ENCODE assay signal across 26 cellular contexts in the genomic region with DNA sequence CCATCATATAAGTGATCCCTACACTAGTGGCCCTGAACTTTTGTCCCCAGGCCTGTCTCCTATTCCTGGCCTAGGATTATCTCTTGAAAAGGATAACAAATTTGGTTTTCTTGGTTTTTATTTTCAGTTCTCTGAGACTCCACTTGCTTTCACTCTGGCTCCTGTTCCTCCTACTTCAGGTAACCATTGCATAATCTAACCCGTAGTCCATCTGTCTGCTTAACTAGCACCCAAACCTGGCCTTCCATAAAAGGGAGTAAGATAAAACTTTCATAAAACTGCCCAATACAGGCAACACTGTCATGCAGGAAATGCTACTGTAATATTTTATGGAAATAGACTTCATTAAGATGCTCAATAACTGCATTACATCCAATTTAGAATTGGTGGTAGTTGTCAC.
"Had no signal": no experiment of that assay in that cellular context is flagged by ENCODE, and none has a peak within 500 bp of the region (broad histone marks: within the 10 kb centered on the region; RNA-seq: fewer than 3 reads in every experiment).

No MANE protein-coding gene starts in this region.

- H3K36me3 ChIP-seq: WERI-Rb-1 had no signal

- H3K27ac ChIP-seq: WERI-Rb-1 had no signal

- DNase-seq: activated B cell treated with CpG ODN at 0.5 μM for 24 hours; activated CD4-positive, alpha-beta T cell treated with anti-CD3 and anti-CD28 coated beads for 48 hours; activated CD4-positive, alpha-beta T cell treated with anti-CD3 and anti-CD28 coated beads, Interleukin-2, amount 50 U/mL, for 1 hour; activated CD4-positive, alpha-beta T cell treated with anti-CD3 and anti-CD28 coated beads, Interleukin-2, amount 50 U/mL, for 48 hours; activated CD8-positive, alpha-beta memory T cell treated with anti-CD3 and anti-CD28 coated beads for 24 hours; activated CD8-positive, alpha-beta T cell treated with anti-CD3 and anti-CD28 coated beads for 36 hours; activated effector memory CD4-positive, alpha-beta T cell treated with Interleukin-2 at 50 U/mL for 16 hours; activated gamma-delta T cell treated with Interleukin-2 at 50 U/mL for 16 hours; activated naive CD4-positive, alpha-beta T cell treated with anti-CD3 and anti-CD28 coated beads, Interleukin-2, amount 50 U/mL, for 16 hours; activated naive CD4-positive, alpha-beta T cell treated with Interleukin-2 at 50 U/mL for 16 hours; activated T-cell treated with anti-CD3 and anti-CD28 coated beads, Interleukin-2, amount 50 U/mL, for 4 hours; amniotic stem cell; anterior cingulate cortex; caudate nucleus; cortex of kidney; dermis blood vessel endothelial cell; effector CD4-positive, alpha-beta T cell; foreskin fibroblast; head of caudate nucleus; T-helper 1 cell; T-helper 17 cell; T1000; WERI-Rb-1 had no signal

- ATAC-seq: activated CD4-positive, CD25-positive, alpha-beta regulatory T cell treated with anti-CD3 and anti-CD28 coated beads, Interleukin-2, amount 50 U/mL, for 24 hours; activated CD8-positive, alpha-beta T cell treated with anti-CD3 and anti-CD28 coated beads for 36 hours; activated T-cell treated with anti-CD3 and anti-CD28 coated beads, Interleukin-2, amount 50 U/mL, for 4 hours; activated T-helper 17 cell treated with anti-CD3 and anti-CD28 coated beads, Interleukin-2, amount 50 U/mL, for 72 hours; esophagus mucosa; T-helper 17 cell had no signal
